9 cellular contexts compared by ENCODE assay signal in the genomic region with DNA sequence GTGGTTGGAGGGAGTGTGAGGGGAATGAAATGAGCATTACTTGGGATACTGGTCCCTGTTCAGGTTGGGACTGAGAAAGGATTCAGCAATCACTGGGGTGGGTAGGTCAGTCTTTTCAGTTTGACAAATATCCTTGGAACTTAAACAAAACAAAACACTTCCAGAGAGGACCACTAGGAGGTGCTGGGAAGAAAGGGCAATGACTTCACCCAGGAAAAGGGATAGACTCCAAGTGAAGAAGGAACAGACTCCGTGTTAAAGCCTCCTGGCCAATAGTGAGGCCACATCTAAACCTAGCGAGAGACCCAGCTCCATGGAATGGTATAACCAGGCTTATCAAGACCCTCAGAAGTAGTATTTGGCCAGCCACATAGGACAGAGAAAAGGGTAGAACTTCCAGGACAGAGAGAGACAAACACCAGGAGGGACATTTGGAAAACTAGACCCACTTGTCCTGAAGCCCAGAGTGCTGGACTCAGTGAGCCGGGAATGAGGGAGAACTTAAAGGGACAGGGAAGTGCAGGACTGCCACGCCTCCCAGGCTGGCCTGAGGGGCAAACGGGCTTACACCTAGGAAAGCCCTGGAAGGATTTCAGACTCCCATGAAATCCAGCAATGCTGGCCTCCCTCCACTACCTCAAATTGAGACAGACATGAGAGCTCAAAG. TPM values are rescaled to one million over a fixed set of nuclear protein-coding genes. Genes with fewer than 3 reads are reported as not detected.
DNase-seq lines count a peak whose midpoint lies in the region; ATAC-seq, FAIRE-seq and TF ChIP-seq lines count a peak whose summit lies in the region.
"Had no signal": no experiment of that assay in that cellular context is flagged by ENCODE, and none has a peak within 500 bp of the region (broad histone marks: within the 10 kb centered on the region; RNA-seq: fewer than 3 reads in every experiment).

No MANE protein-coding gene starts in this region.

- H4K12ac ChIP-seq in trophoblast cell (ENCODE audit: low read depth, low read length): no peak overlapping the region

- H3K27me3 Mint-ChIP-seq in CD14-positive monocyte (ENCODE audit: low read depth in 3 of 3): peaks cover 1 to 12% (median 7%) of the 10 kb centered on the region in 3 donors
- H3K27me3 Mint-ChIP-seq: IgD-negative memory B cell had no signal

- no peak overlapping the region for H3K23ac ChIP-seq in trophoblast cell (ENCODE audit: low read length)

- H3K4me2 ChIP-seq in trophoblast cell (ENCODE audit: low read length): no peak overlapping the region

- H3K36me3 Mint-ChIP-seq in CD14-positive monocyte: no peaks in the 10 kb centered on the region
- H3K36me3 Mint-ChIP-seq: IgD-negative memory B cell had no signal

- peak; percentile 73 for TF ChIP-seq CTCF in CD14-positive monocyte (IDR thresholded peaks at IDR 0.05)

- no peak overlapping the region for H2BK120ac ChIP-seq in trophoblast cell (ENCODE audit: insufficient read depth, low read length, poor library complexity)

- H4K8ac ChIP-seq in trophoblast cell (ENCODE audit: low read depth, low read length): no peak overlapping the region

- H2AFZ ChIP-seq in trophoblast cell (ENCODE audit: insufficient read depth, low read length, poor library complexity): no peak overlapping the region

- no peak overlapping the region for H3K27ac Mint-ChIP-seq in CD14-positive monocyte
- H3K27ac Mint-ChIP-seq: IgD-negative memory B cell had no signal

- no peaks in the 10 kb centered on the region for H3K27me3 ChIP-seq in trophoblast cell (ENCODE audit: insufficient read depth, low read length)

- no peaks in the 10 kb centered on the region for H3K79me1 ChIP-seq in trophoblast cell (ENCODE audit: low read length)

- no peaks in the 10 kb centered on the region for H3K79me2 ChIP-seq in trophoblast cell (ENCODE audit: control insufficient read depth, insufficient read depth, low read length, poor library complexity)

- no peak overlapping the region for H2BK12ac ChIP-seq in trophoblast cell (ENCODE audit: low read length)

- WGBS in trophoblast cell (ENCODE audit: extremely low coverage, insufficient coverage, insufficient read length): no CpG with 5 or more reads among the region's 5 CpGs

- H3K9ac ChIP-seq in trophoblast cell (ENCODE audit: low read length): no peak overlapping the region

- H3K4me1 Mint-ChIP-seq in CD14-positive monocyte: peaks cover 10% of the 10 kb centered on the region

- H3K9me3 Mint-ChIP-seq in CD14-positive monocyte: no peaks in the 10 kb centered on the region

- no peak overlapping the region for H2BK5ac ChIP-seq in trophoblast cell (ENCODE audit: low read depth, low read length, poor library complexity)

- H3K27ac ChIP-seq in trophoblast cell (ENCODE audit: low read depth, low read length): no peak overlapping the region

- FAIRE-seq in H54 (lab: Jason Lieb, UNC): peak; percentile 84

- ATAC-seq in GM18505 (IDR thresholded peaks at IDR 0.05; ENCODE audit: unreplicated experiment) (no peak), GM21576 (IDR thresholded peaks at IDR 0.05; ENCODE audit: unreplicated experiment) (no peak)

- intact Hi-C loops in CD14-positive monocyte (cut with micrococcal nuclease): loop anchor here in 1 of 2 donors (5.0 to 10.0 kb wide), 2 partner anchors 149 to 261 kb away; no protein-coding TSS in a partner anchor

- H3K4me3 ChIP-seq in trophoblast cell (ENCODE audit: low read depth, low read length): no peak overlapping the region

- H3K4ac ChIP-seq in trophoblast cell (ENCODE audit: low read depth, low read length): no peak overlapping the region

- no peak overlapping the region for H2AK5ac ChIP-seq in trophoblast cell (ENCODE audit: low read length)

- H3K9me3 ChIP-seq in trophoblast cell (ENCODE audit: insufficient read depth, low read depth, low read length): no peaks in the 10 kb centered on the region

- TF ChIP-seq POLR2A in H54 (IDR thresholded peaks at IDR 0.05; ENCODE audit: low read depth, low read length): no peak
- TF ChIP-seq POLR2A in GM18505 (IDR thresholded peaks at IDR 0.05; ENCODE audit: borderline replicate concordance, extremely low read depth, insufficient read depth, insufficient read length): no peak

- H4K91ac ChIP-seq in trophoblast cell (ENCODE audit: low read depth, low read length): no peak overlapping the region

- no peak overlapping the region for H3K4me3 Mint-ChIP-seq in CD14-positive monocyte

- peaks cover 0 to 5% of the 10 kb centered on the region in 2 experiments for H3K4me1 ChIP-seq in trophoblast cell (ENCODE audit: control insufficient read depth in 1 of 2, insufficient read depth in 2 of 2, low read length in 2 of 2)

- no peaks in the 10 kb centered on the region for H3K36me3 ChIP-seq in trophoblast cell (ENCODE audit: control insufficient read depth in 1 of 2, insufficient read depth in 2 of 2, low read length in 2 of 2)

- H3K18ac ChIP-seq in trophoblast cell (ENCODE audit: low read length): no peak overlapping the region

- DNase-seq in CD14-positive monocyte (ENCODE audit: low spot score) (no peak), H54 (ENCODE audit: insufficient read length, low spot score) (peak; percentile 44), RKO (ENCODE audit: low spot score) (peak; percentile 19), fibroblast of peridontal ligament (ENCODE audit: extremely low read depth) (peak; percentile 65), trophoblast cell (peak; percentile 43 to 91)
- no peak for DNase-seq in activated naive CD4-positive, alpha-beta T cell treated with Interleukin-2 at 50 U/mL for 16 hours

- H3K14ac ChIP-seq in trophoblast cell (ENCODE audit: low read length): no peak overlapping the region

RNA-seq across cellular contexts. Expression of a gene that starts 19.6 kb away (rescaled TPM):
- polyA plus RNA-seq in CD14-positive monocyte: not detected
- 0.07 and 0.08 TPM in 2 replicates for polyA plus RNA-seq in trophoblast cell (2013)
- polyA plus RNA-seq: IgD-negative memory B cell had no signal

RNA-seq across cellular contexts. Expression of a gene that starts 55.0 kb away (rescaled TPM):
- 1 to 10 TPM; 2.0 to 2.2 TPM for polyA plus RNA-seq in CD14-positive monocyte
- polyA plus RNA-seq in trophoblast cell (2013): 54.1 and 61.4 TPM in 2 replicates

Comparison
In these comparisons a context has a peak if more than half of its experiments do, and no peak if none do; other contexts are left out.
1. DNase-seq: peak in H54 (single experiment), RKO (single experiment), fibroblast of peridontal ligament (single experiment) and trophoblast cell (2 of 2); none in CD14-positive monocyte (single experiment) and activated naive CD4-positive, alpha-beta T cell treated with Interleukin-2 at 50 U/mL for 16 hours (single experiment).